1 cellular context compared by ENCODE assay signal in genomic region chr10:86410542-86411124, GRCh38.
TF ChIP-seq lines count a peak whose summit lies in the region.

No MANE protein-coding gene starts in this region.

TF ChIP-seq in GM12878, 131 proteins besides CTCF, POLR2A, EP300 and RAD21:
- peak; percentile 69 for TF ChIP-seq ZNF217 (IDR thresholded peaks at IDR 0.05)
- TF ChIP-seq SMARCA5 (IDR thresholded peaks at IDR 0.05): no peak
- peak; percentile 48; the same call in 1 of the 2 replicates for TF ChIP-seq NKRF (conservative IDR thresholded peaks at IDR 0.05)
